Comparison of ENCODE assay signal across 22 cellular contexts in genomic region chr6:1630212-1630770, GRCh38. TPM values are rescaled to one million over a fixed set of nuclear protein-coding genes. Genes with fewer than 3 reads are reported as not detected.
"Had no signal": no experiment of that assay in that cellular context is flagged by ENCODE, and none has a peak within 500 bp of the region (broad histone marks: within the 10 kb centered on the region; RNA-seq: fewer than 3 reads in every experiment).

No MANE protein-coding gene starts in this region.

- H3K36me3 Mint-ChIP-seq: activated naive CD8-positive, alpha-beta T cell treated with anti-CD3 and anti-CD28 coated beads, Interleukin-2, amount 10 ng/mL, durations not matched to agents 7 days and 5 days; neural progenitor cell; WTC11 had no signal

- DNase-seq: activated CD4-positive, alpha-beta T cell treated with anti-CD3 and anti-CD28 coated beads for 36 hours; activated CD4-positive, alpha-beta T cell treated with anti-CD3 and anti-CD28 coated beads, Interleukin-2, amount 50 U/mL, for 4 hours; activated CD8-positive, alpha-beta memory T cell treated with anti-CD3 and anti-CD28 coated beads, Interleukin-2, amount 50 U/mL, for 48 hours; activated naive CD4-positive, alpha-beta T cell treated with Interleukin-2 at 50 U/mL for 16 hours; activated naive CD8-positive, alpha-beta T cell treated with anti-CD3 and anti-CD28 coated beads, Interleukin-2, amount 10 ng/mL, durations not matched to agents 7 days and 5 days; activated T-cell treated with anti-CD3 and anti-CD28 coated beads, Interleukin-2, amount 50 U/mL, for 4 hours; amniotic stem cell; colonic mucosa; heart left ventricle; left colon; mesenchymal stem cell; naive thymus-derived CD4-positive, alpha-beta T cell; stimulated activated CD4-positive, alpha-beta T cell treated with anti-CD3 and anti-CD28 coated beads, Interleukin-2, amount 100 ng/mL, for 24 hours; testis; upper lobe of right lung had no signal

- H3K27ac Mint-ChIP-seq: activated CD4-positive, alpha-beta T cell treated with anti-CD3 and anti-CD28 coated beads for 36 hours; activated naive CD8-positive, alpha-beta T cell treated with anti-CD3 and anti-CD28 coated beads, Interleukin-2, amount 10 ng/mL, durations not matched to agents 7 days and 5 days; activated T-helper 2 cell treated with anti-CD3 and anti-CD28 coated beads, Interferon-gamma antibody, Interleukin-2, Interleukin-4, amounts not matched to agents 10 μg/mL and 5 μg/mL and 100 μg/mL, durations not matched to agents 14 hours and 24 hours and 36 hours; naive thymus-derived CD4-positive, alpha-beta T cell; neural progenitor cell; stimulated activated memory B cell treated with anti-CD40 and anti-IgM and Interleukin-4, amounts not matched to agents 10 μg/mL and 1 μg/mL and 100 μg/mL, for 72 hours; WTC11 had no signal

- H3K4me3 ChIP-seq: colonic mucosa, heart left ventricle, neural progenitor cell, psoas muscle, right atrium auricular region, SK-N-MC, testis, upper lobe of right lung had no signal

- H3K9me3 ChIP-seq: colonic mucosa, heart left ventricle, psoas muscle, right atrium auricular region, testis, upper lobe of right lung had no signal

- ATAC-seq: activated CD4-positive, alpha-beta T cell treated with anti-CD3 and anti-CD28 coated beads for 36 hours; activated T-cell treated with anti-CD3 and anti-CD28 coated beads, Interleukin-2, amount 50 U/mL, for 4 hours; heart left ventricle; left colon; naive thymus-derived CD4-positive, alpha-beta T cell; psoas muscle; stimulated activated memory B cell treated with anti-CD40 and anti-IgM and Interleukin-4, amounts not matched to agents 10 μg/mL and 1 μg/mL and 100 μg/mL, for 72 hours; upper lobe of right lung; WTC11 had no signal

- H3K9ac ChIP-seq: neural progenitor cell had no signal

- H3K4me3 Mint-ChIP-seq: activated CD4-positive, alpha-beta T cell treated with anti-CD3 and anti-CD28 coated beads for 36 hours; activated naive CD8-positive, alpha-beta T cell treated with anti-CD3 and anti-CD28 coated beads, Interleukin-2, amount 10 ng/mL, durations not matched to agents 7 days and 5 days; activated T-cell treated with anti-CD3 and anti-CD28 coated beads, Interleukin-2, amount 50 U/mL, for 4 hours; naive thymus-derived CD4-positive, alpha-beta T cell; neural progenitor cell; stimulated activated memory B cell treated with anti-CD40 and anti-IgM and Interleukin-4, amounts not matched to agents 10 μg/mL and 1 μg/mL and 100 μg/mL, for 72 hours; WTC11 had no signal

- H3K9me3 Mint-ChIP-seq: activated naive CD8-positive, alpha-beta T cell treated with anti-CD3 and anti-CD28 coated beads, Interleukin-2, amount 10 ng/mL, durations not matched to agents 7 days and 5 days; activated T-cell treated with anti-CD3 and anti-CD28 coated beads, Interleukin-2, amount 50 U/mL, for 4 hours; activated T-helper 2 cell treated with anti-CD3 and anti-CD28 coated beads, Interferon-gamma antibody, Interleukin-2, Interleukin-4, amounts not matched to agents 10 μg/mL and 5 μg/mL and 100 μg/mL, durations not matched to agents 14 hours and 24 hours and 36 hours; neural progenitor cell; stimulated activated memory B cell treated with anti-CD40 and anti-IgM and Interleukin-4, amounts not matched to agents 10 μg/mL and 1 μg/mL and 100 μg/mL, for 72 hours; WTC11 had no signal

- H3K27ac ChIP-seq: colonic mucosa, heart left ventricle, neural progenitor cell, psoas muscle, right atrium auricular region, SK-N-MC, testis, upper lobe of right lung had no signal

- H3K27me3 ChIP-seq: colonic mucosa, right atrium auricular region, testis had no signal

- H3K4me1 ChIP-seq: colonic mucosa had no signal

- H3K36me3 ChIP-seq: colonic mucosa, heart left ventricle, neural progenitor cell, right atrium auricular region, upper lobe of right lung had no signal

RNA-seq across cellular contexts. Expression of gene FOXC1, which starts 20.6 kb away (rescaled TPM):
- total RNA-seq: activated naive CD8-positive, alpha-beta T cell treated with anti-CD3 and anti-CD28 coated beads, Interleukin-2, amount 10 ng/mL, durations not matched to agents 7 days and 5 days; naive thymus-derived CD4-positive, alpha-beta T cell had no signal
- polyA plus RNA-seq: naive thymus-derived CD4-positive, alpha-beta T cell had no signal
